12 cellular contexts compared by ENCODE assay signal in genomic region chr16:53817117-53817516, GRCh38.
DNase-seq lines count a peak whose midpoint lies in the region; ATAC-seq and TF ChIP-seq lines count a peak whose summit lies in the region.
"Had no signal": no experiment of that assay in that cellular context is flagged by ENCODE, and none has a peak within 500 bp of the region (broad histone marks: within the 10 kb centered on the region; RNA-seq: fewer than 3 reads in every experiment).

No MANE protein-coding gene starts in this region.

- TF ChIP-seq CTCF in RWPE2 (IDR thresholded peaks at IDR 0.05; ENCODE audit: poor library complexity, severe bottlenecking) (no peak), fibroblast of lung (conservative IDR thresholded peaks at IDR 0.05 in 1 of 2, IDR thresholded peaks at IDR 0.05 in 1 of 2; ENCODE audit: low read depth in 1 of 2, low read length in 2 of 2) (no peak)

- H3K79me2 ChIP-seq in fibroblast of lung (ENCODE audit: control insufficient read depth, insufficient read depth, low read length), result no peaks in the 10 kb centered on the region

- no peaks in the 10 kb centered on the region for H3K27me3 Mint-ChIP-seq in activated T-cell treated with anti-CD3 and anti-CD28 coated beads, Interleukin-2, amount 50 U/mL, for 24 hours

- H3K27ac Mint-ChIP-seq in activated T-cell treated with anti-CD3 and anti-CD28 coated beads, Interleukin-2, amount 50 U/mL, for 24 hours, result no peak overlapping the region
- H3K27ac Mint-ChIP-seq: activated T-helper 2 cell treated with anti-CD3 and anti-CD28 coated beads, Interferon-gamma antibody, Interleukin-2, Interleukin-4, amounts not matched to agents 10 μg/mL and 5 μg/mL and 100 μg/mL, durations not matched to agents 14 hours and 24 hours and 36 hours had no signal

- DNase-seq in EL (peak; percentile 92), RWPE2 (ENCODE audit: low spot score) (peak; percentile 74), fibroblast of lung (ENCODE audit: low read depth in 2 of 2) (peak; percentile 95 to 98), renal cortical epithelial cell (ENCODE audit: low read depth) (peak; percentile 84), SIG-M5 treated with dmso at 0.1 percent for 504 hours (lab: John Stamatoyannopoulos, UW; ENCODE audit: unreplicated experiment) (no peak)
- no peak for DNase-seq in activated T-cell treated with anti-CD3 and anti-CD28 coated beads, Interleukin-2, amount 50 U/mL, for 48 hours
- DNase-seq in activated T-cell treated with anti-CD3 and anti-CD28 coated beads, Interleukin-2, amount 50 U/mL, for 24 hours, result no peak
- DNase-seq: NCI-H1417 treated with DMSO at 0.1 percent for 48 hours, sigmoid colon had no signal

- H3K27me3 ChIP-seq in RWPE2 (ENCODE audit: insufficient read depth, poor library complexity, severe bottlenecking) (no peaks in the 10 kb centered on the region), fibroblast of lung (ENCODE audit: control insufficient read depth, insufficient read depth, low read length) (no peaks in the 10 kb centered on the region)
- H3K27me3 ChIP-seq: sigmoid colon had no signal

- H3K4me1 Mint-ChIP-seq in activated T-cell treated with anti-CD3 and anti-CD28 coated beads, Interleukin-2, amount 50 U/mL, for 24 hours (ENCODE audit: low read depth), result peaks cover 29% of the 10 kb centered on the region

- no peak overlapping the region for H3K4me3 Mint-ChIP-seq in activated T-cell treated with anti-CD3 and anti-CD28 coated beads, Interleukin-2, amount 50 U/mL, for 24 hours

- peaks cover 3% of the 10 kb centered on the region for H3K9me3 Mint-ChIP-seq in activated T-cell treated with anti-CD3 and anti-CD28 coated beads, Interleukin-2, amount 50 U/mL, for 24 hours
- H3K9me3 Mint-ChIP-seq: activated T-helper 2 cell treated with anti-CD3 and anti-CD28 coated beads, Interferon-gamma antibody, Interleukin-2, Interleukin-4, amounts not matched to agents 10 μg/mL and 5 μg/mL and 100 μg/mL, durations not matched to agents 14 hours and 24 hours and 36 hours had no signal

- H3K4me1 ChIP-seq in RWPE2 (ENCODE audit: insufficient read depth, poor library complexity, severe bottlenecking), result peaks cover 35% of the 10 kb centered on the region
- H3K4me1 ChIP-seq in fibroblast of lung (ENCODE audit: control insufficient read depth, extremely low read depth, insufficient read depth, low read length), result peaks cover 17% of the 10 kb centered on the region

- H3K4me3 ChIP-seq in RWPE2 (ENCODE audit: severe bottlenecking) (no peak overlapping the region), fibroblast of lung (replicated peaks in 1 of 4; ENCODE audit: control extremely low read depth in 1 of 4, insufficient read depth in 1 of 4, low read depth in 3 of 4, low read length in 4 of 4) (no peak overlapping the region)
- H3K4me3 ChIP-seq: sigmoid colon had no signal

- peak overlapping the region; percentile 1 for H3K4me2 ChIP-seq in fibroblast of lung (ENCODE audit: extremely low read depth, insufficient read depth, low read length)

- H3K36me3 ChIP-seq in RWPE2 (ENCODE audit: low read depth), result no peaks in the 10 kb centered on the region
- no peaks in the 10 kb centered on the region for H3K36me3 ChIP-seq in fibroblast of lung (ENCODE audit: control insufficient read depth, insufficient read depth, low read length)

- H3K36me3 Mint-ChIP-seq in activated T-cell treated with anti-CD3 and anti-CD28 coated beads, Interleukin-2, amount 50 U/mL, for 24 hours (ENCODE audit: low read depth), result peaks cover 46% of the 10 kb centered on the region

- no peaks in the 10 kb centered on the region for H4K20me1 ChIP-seq in fibroblast of lung (ENCODE audit: control insufficient read depth, extremely low read depth, insufficient read depth, low read length)

- peak overlapping the region; percentile 91 for H3K27ac ChIP-seq in RWPE2 (ENCODE audit: poor library complexity, severe bottlenecking)
- peak overlapping the region; percentile 24 for H3K27ac ChIP-seq in fibroblast of lung (ENCODE audit: insufficient read depth, low read length)

- ATAC-seq in RWPE2 (ENCODE audit: low read depth) (peak; percentile 89), HG02938 (IDR thresholded peaks at IDR 0.05; ENCODE audit: unreplicated experiment) (no peak)
- ATAC-seq: left lobe of liver had no signal

- no peak overlapping the region for H3K9ac ChIP-seq in fibroblast of lung (ENCODE audit: insufficient read depth, low read length)

- no peak overlapping the region for H2AFZ ChIP-seq in fibroblast of lung (ENCODE audit: low read length)

- H3K9me3 ChIP-seq in RWPE2 (ENCODE audit: severe bottlenecking) (no peaks in the 10 kb centered on the region), fibroblast of lung (ENCODE audit: control insufficient read depth, insufficient read depth, low read depth, low read length) (no peaks in the 10 kb centered on the region)
- H3K9me3 ChIP-seq: sigmoid colon had no signal

Comparison
In these comparisons a context has a peak if more than half of its experiments do, and no peak if none do; other contexts are left out.
1. DNase-seq: peak in EL (single experiment), RWPE2 (single experiment), fibroblast of lung (2 of 2) and renal cortical epithelial cell (single experiment); none in activated T-cell treated with anti-CD3 and anti-CD28 coated beads, Interleukin-2, amount 50 U/mL, for 48 hours (0 of 2), SIG-M5 treated with dmso at 0.1 percent for 504 hours (single experiment) and activated T-cell treated with anti-CD3 and anti-CD28 coated beads, Interleukin-2, amount 50 U/mL, for 24 hours (single experiment).